Comparison of ENCODE assay signal across 9 cellular contexts in genomic region chr1:241485554-241485992, GRCh38. TPM values are rescaled to one million over a fixed set of nuclear protein-coding genes. Genes with fewer than 3 reads are reported as not detected.
A peak's percentile ranks its signal among the peaks of the same experiment; 100 is the strongest.
DNase-seq lines count a peak whose midpoint lies in the region; ATAC-seq, FAIRE-seq and TF ChIP-seq lines count a peak whose summit lies in the region.
"Had no signal": no experiment of that assay in that cellular context is flagged by ENCODE, and none has a peak within 500 bp of the region (broad histone marks: within the 10 kb centered on the region; RNA-seq: fewer than 3 reads in every experiment).

No MANE protein-coding gene starts in this region.

- H3K4me3 ChIP-seq in OCI-LY1 (ENCODE audit: low read depth, low read length, poor library complexity, severe bottlenecking) (no peak overlapping the region), foreskin fibroblast (ENCODE audit: low read depth in 1 of 2, low read length in 2 of 2) (no peak overlapping the region), prostate gland (no peak overlapping the region)
- H3K4me3 ChIP-seq: SJCRH30 had no signal

- H3K79me2 ChIP-seq in OCI-LY1 (ENCODE audit: insufficient read depth, low read length): no peaks in the 10 kb centered on the region

- ATAC-seq in HG03103 (IDR thresholded peaks at IDR 0.05; ENCODE audit: low read depth, unreplicated experiment): peak; percentile 51

- H3F3A ChIP-seq in OCI-LY1 (ENCODE audit: insufficient read depth, low read length): no peaks in the 10 kb centered on the region

- H3K4me1 ChIP-seq in OCI-LY1 (ENCODE audit: insufficient read depth, low read length, severe bottlenecking) (no peaks in the 10 kb centered on the region), prostate gland (replicated peaks) (no peaks in the 10 kb centered on the region)

- TF ChIP-seq CTCF in D721Med (IDR thresholded peaks at IDR 0.05; ENCODE audit: insufficient read depth, missing control alignments): peak; percentile 41
- peak; percentile 60; the same call in 1 of the 2 replicates for TF ChIP-seq CTCF in OCI-LY1 (IDR thresholded peaks at IDR 0.05; ENCODE audit: low read length)
- TF ChIP-seq CTCF in foreskin fibroblast (IDR thresholded peaks at IDR 0.05; ENCODE audit: low read depth, low read length): peak; percentile 26
- peak in 1 of 4 experiments; percentile 13 for TF ChIP-seq CTCF in prostate gland (IDR thresholded peaks at IDR 0.05)

- no peak overlapping the region for H3K4me2 ChIP-seq in OCI-LY1 (ENCODE audit: low read length)

- H3K27me3 ChIP-seq in OCI-LY1 (ENCODE audit: insufficient read depth, low read length) (no peaks in the 10 kb centered on the region), prostate gland (replicated peaks; ENCODE audit: insufficient read depth) (no peaks in the 10 kb centered on the region)
- H3K27me3 ChIP-seq: SJCRH30 had no signal

- DNase-seq in D721Med (ENCODE audit: insufficient read length, low spot score) (peak; percentile 23), GM19239 (ENCODE audit: insufficient read length, low spot score) (no peak), foreskin fibroblast (peak in 1 of 2 donors; percentile 49), prostate gland (ENCODE audit: low spot score) (no peak)
- DNase-seq in activated effector memory CD4-positive, alpha-beta T cell treated with Interleukin-2 at 50 U/mL for 16 hours: no peak
- no peak for DNase-seq in stimulated activated CD4-positive, alpha-beta T cell treated with anti-CD3 and anti-CD28 coated beads, Interleukin-1b, Interleukin-23, amount 100 ng/mL, for 48 hours

- no peaks in the 10 kb centered on the region for H3K9me3 ChIP-seq in OCI-LY1 (ENCODE audit: low read length)
- H3K9me3 ChIP-seq in prostate gland: no peaks in the 10 kb centered on the region
- H3K9me3 ChIP-seq: SJCRH30 had no signal

- H3K36me3 ChIP-seq in OCI-LY1 (ENCODE audit: insufficient read depth, low read length) (no peaks in the 10 kb centered on the region), prostate gland (no peaks in the 10 kb centered on the region)
- H3K36me3 ChIP-seq: SJCRH30 had no signal

- H2AFZ ChIP-seq in OCI-LY1 (ENCODE audit: low read length): no peak overlapping the region

- FAIRE-seq in D721Med (lab: Jason Lieb, UNC): peak; percentile 94
- FAIRE-seq in GM19239 (lab: Jason Lieb, UNC): peak; percentile 40

- no peaks in the 10 kb centered on the region for H3K9me2 ChIP-seq in OCI-LY1 (ENCODE audit: low read depth, low read length)

- no peaks in the 10 kb centered on the region for H4K20me1 ChIP-seq in OCI-LY1 (ENCODE audit: insufficient read depth, low read length)

- H3K27ac ChIP-seq in OCI-LY1 (ENCODE audit: low read depth, low read length, poor library complexity, severe bottlenecking) (no peak overlapping the region), prostate gland (no peak overlapping the region)
- H3K27ac ChIP-seq: SJCRH30 had no signal

- 90% methylated on average over 4 of the region's 4 CpGs for WGBS in prostate gland

- intact Hi-C loops in prostate gland (cut with DNase I): no loop called here

- TF ChIP-seq POLR2A in prostate gland (IDR thresholded peaks at IDR 0.05): no peak

- no peak overlapping the region for H3K9ac ChIP-seq in OCI-LY1 (ENCODE audit: low read length)

RNA-seq across cellular contexts. Expression of gene FH, which starts 34.0 kb away (rescaled TPM):
- total RNA-seq in prostate gland: 10 to 100 TPM; 43.8 to 45.4 TPM

RNA-seq across cellular contexts. Expression of gene KMO, which starts 46.6 kb away (rescaled TPM):
- under 1 TPM; 0.17 to 0.73 TPM for total RNA-seq in prostate gland
